29 cellular contexts compared by ENCODE assay signal in genomic region chr2:52676056-52676455, GRCh38.
"Had no signal": no experiment of that assay in that cellular context is flagged by ENCODE, and none has a peak within 500 bp of the region (broad histone marks: within the 10 kb centered on the region; RNA-seq: fewer than 3 reads in every experiment).

No MANE protein-coding gene starts in this region.

- ATAC-seq: activated naive CD4-positive, alpha-beta T cell treated with anti-CD3 and anti-CD28 coated beads, Interleukin-2, amount 50 U/mL, for 72 hours; activated naive CD8-positive, alpha-beta T cell treated with anti-CD3 and anti-CD28 coated beads, Interleukin-2, amount 50 U/mL, for 24 hours; activated T-cell treated with anti-CD3 and anti-CD28 coated beads, Interleukin-2, amount 50 U/mL, for 4 hours had no signal

- H3K4me3 ChIP-seq: Peyer's patch, SJCRH30 had no signal

- H3K27ac ChIP-seq: Peyer's patch, RWPE1, SJCRH30, VCaP had no signal

- H3K36me3 ChIP-seq: Peyer's patch, SJCRH30 had no signal

- H3K4me1 ChIP-seq: Peyer's patch, SJCRH30 had no signal

- DNase-seq: activated CD4-positive, alpha-beta memory T cell treated with anti-CD3 and anti-CD28 coated beads for 36 hours; activated CD4-positive, alpha-beta T cell treated with anti-CD3 and anti-CD28 coated beads, Interleukin-2, amount 10 ng/mL, durations not matched to agents 7 days and 5 days; activated CD4-positive, CD25-positive, alpha-beta regulatory T cell; activated CD8-positive, alpha-beta memory T cell treated with anti-CD3 and anti-CD28 coated beads for 24 hours; activated effector memory CD4-positive, alpha-beta T cell treated with anti-CD3 and anti-CD28 coated beads, Interleukin-2, amount 50 U/mL, for 16 hours; activated naive CD4-positive, alpha-beta T cell treated with Interleukin-2 at 50 U/mL for 16 hours; activated naive CD8-positive, alpha-beta T cell treated with anti-CD3 and anti-CD28 coated beads, Interleukin-2, amount 50 U/mL, for 24 hours; activated T-cell treated with anti-CD3 and anti-CD28 coated beads, Interleukin-2, amount 50 U/mL, for 4 hours; amygdala; cerebellar nuclear complex; Karpas-422; MM.1S; NCI-H1417; NCI-H1930; NCI-H2171 treated with DMSO at 0.1 percent for 48 hours; NCI-H345; NCI-H510A; NCI-H526 treated with DMSO at 0.1 percent for 48 hours; NCI-H82; NK-92 treated with Interleukin-12 subunit alpha and Interleukin-12 subunit beta, amount 100 ng/mL, for 24 hours; OCI-M1; Peyer's patch; Right ventricle myocardium superior; SJCRH30; SK-N-SH; T-helper 1 cell had no signal

- H3K9ac ChIP-seq: SK-N-SH had no signal

- H3K27me3 ChIP-seq: Peyer's patch had no signal

- H3K9me3 ChIP-seq: Peyer's patch, SJCRH30, SK-N-SH had no signal
